In genomic region chr10:78448994-78449418, GRCh38 we compare ENCODE assay signal across 21 cellular contexts.
"Had no signal": no experiment of that assay in that cellular context is flagged by ENCODE, and none has a peak within 500 bp of the region (broad histone marks: within the 10 kb centered on the region; RNA-seq: fewer than 3 reads in every experiment).

No MANE protein-coding gene starts in this region.

- H3K9me3 ChIP-seq: breast epithelium, heart right ventricle, left lung, lower lobe of right lung, neutrophil, right lobe of liver, tibial nerve had no signal

- FAIRE-seq: endothelial cell of umbilical vein had no signal

- DNase-seq: activated CD4-positive, alpha-beta T cell treated with anti-CD3 and anti-CD28 coated beads for 1 hour; activated CD4-positive, alpha-beta T cell treated with anti-CD3 and anti-CD28 coated beads, Interleukin-2, amount 50 U/mL, for 1 hour; activated CD8-positive, alpha-beta T cell treated with anti-CD3 and anti-CD28 coated beads for 36 hours; activated naive CD4-positive, alpha-beta T cell; activated T-cell treated with anti-CD3 and anti-CD28 coated beads, Interleukin-2, amount 50 U/mL, for 48 hours; central memory CD4-positive, alpha-beta T cell; heart right ventricle; kidney glomerular epithelial cell; left lung; lower lobe of right lung; mesenchymal stem cell; natural killer cell; right lobe of liver; stimulated activated CD4-positive, alpha-beta T cell treated with anti-CD3 and anti-CD28 coated beads, Interleukin-2, amount 100 ng/mL, for 48 hours; stimulated activated naive CD4-positive, alpha-beta T cell treated with Interleukin-2 at 50 U/mL for 16 hours; WERI-Rb-1 had no signal

- H3K9me3 Mint-ChIP-seq: activated CD8-positive, alpha-beta T cell treated with anti-CD3 and anti-CD28 coated beads for 36 hours; activated naive CD4-positive, alpha-beta T cell treated with anti-CD3 and anti-CD28 coated beads, Interleukin-2, amount 50 U/mL, for 72 hours; natural killer cell had no signal

- H3K4me3 ChIP-seq: breast epithelium, heart right ventricle, left lung, lower lobe of right lung, right lobe of liver, tibial nerve had no signal

- H3K36me3 ChIP-seq: breast epithelium, heart right ventricle, left lung, lower lobe of right lung, neutrophil, right lobe of liver, tibial nerve, WERI-Rb-1 had no signal

- H3K4me3 Mint-ChIP-seq: activated CD8-positive, alpha-beta T cell treated with anti-CD3 and anti-CD28 coated beads for 36 hours; natural killer cell had no signal

- H3K36me3 Mint-ChIP-seq: activated naive CD4-positive, alpha-beta T cell treated with anti-CD3 and anti-CD28 coated beads, Interleukin-2, amount 50 U/mL, for 72 hours; natural killer cell had no signal

- H3K4me1 ChIP-seq: breast epithelium, left lung, lower lobe of right lung, right lobe of liver had no signal

- H3K27me3 ChIP-seq: breast epithelium, left lung, right lobe of liver, tibial nerve had no signal

- H3K27ac ChIP-seq: breast epithelium, heart right ventricle, left lung, lower lobe of right lung, neutrophil, right lobe of liver, tibial nerve, WERI-Rb-1 had no signal

- ATAC-seq: activated CD8-positive, alpha-beta T cell treated with anti-CD3 and anti-CD28 coated beads for 36 hours; activated naive CD4-positive, alpha-beta T cell treated with anti-CD3 and anti-CD28 coated beads, Interleukin-2, amount 50 U/mL, for 72 hours; heart right ventricle; left lung; lower lobe of right lung; natural killer cell; right lobe of liver had no signal
